Comparison of ENCODE assay signal across 20 cellular contexts in genomic region chr1:41467673-41468072, GRCh38. TPM values are rescaled to one million over a fixed set of nuclear protein-coding genes. Genes with fewer than 3 reads are reported as not detected.
"Had no signal": no experiment of that assay in that cellular context is flagged by ENCODE, and none has a peak within 500 bp of the region (broad histone marks: within the 10 kb centered on the region; RNA-seq: fewer than 3 reads in every experiment).

No MANE protein-coding gene starts in this region.

- H3K4me1 ChIP-seq: neural progenitor cell, upper lobe of left lung had no signal

- DNase-seq: activated CD4-positive, CD25-positive, alpha-beta regulatory T cell treated with anti-CD3 and anti-CD28 coated beads, Interleukin-2, amount 50 U/mL, for 72 hours; activated naive CD4-positive, alpha-beta T cell treated with anti-CD3 and anti-CD28 coated beads for 36 hours; activated naive CD8-positive, alpha-beta T cell treated with anti-CD3 and anti-CD28 coated beads, Interleukin-2, amount 50 U/mL, for 24 hours; cerebellar nuclear complex; effector memory CD4-positive, alpha-beta T cell; foreskin keratinocyte; head of caudate nucleus; immature natural killer cell; midbrain; naive B cell; pancreas; sigmoid colon; stimulated activated CD4-positive, alpha-beta T cell treated with anti-CD3 and anti-CD28 coated beads, Interleukin-1b, Interleukin-23, amount 100 ng/mL, for 48 hours; stimulated activated naive CD8-positive, alpha-beta T cell treated with anti-CD3 and anti-CD28 coated beads, Interleukin-15, amount 100 ng/mL, for 72 hours; upper lobe of left lung had no signal

- H3K27me3 ChIP-seq: foreskin keratinocyte, neural progenitor cell, pancreas, sigmoid colon, upper lobe of left lung had no signal

- H3K9ac ChIP-seq: neural progenitor cell had no signal

- H3K4me3 ChIP-seq: lung, neural progenitor cell, pancreas, sigmoid colon, upper lobe of left lung had no signal

- H3K9me3 ChIP-seq: pancreas, sigmoid colon, upper lobe of left lung had no signal

- H3K27ac ChIP-seq: foreskin keratinocyte, neural progenitor cell, sigmoid colon, upper lobe of left lung had no signal

- FAIRE-seq: pancreas had no signal

- H3K36me3 ChIP-seq: neural progenitor cell, pancreas, sigmoid colon, upper lobe of left lung had no signal

RNA-seq across cellular contexts. Expression of gene EDN2, which starts 16.8 kb away (rescaled TPM):
- total RNA-seq: activated CD8-positive, alpha-beta memory T cell treated with anti-CD3 and anti-CD28 coated beads for 36 hours; activated naive CD4-positive, alpha-beta T cell treated with anti-CD3 and anti-CD28 coated beads for 36 hours; activated T-helper 1 cell treated with anti-CD3 and anti-CD28 coated beads, Interleukin-12 subunit alpha, Interleukin-12 subunit beta, Interleukin-2, Interleukin-4 antibody, amounts not matched to agents 30 ng/mL and 10 ng/mL and 1 ng/mL, durations not matched to agents 14 hours and 24 hours and 36 hours; temporal lobe had no signal
- polyA plus RNA-seq: immature natural killer cell had no signal
